1 cellular context compared by ENCODE assay signal in genomic region chr3:150868282-150868681, GRCh38.
TF ChIP-seq lines count a peak whose summit lies in the region.

No MANE protein-coding gene starts in this region.

TF ChIP-seq in SK-N-SH, 30 proteins besides CTCF, POLR2A, EP300 and RAD21 (continued from another document):
- TF ChIP-seq IRF3 (IDR thresholded peaks at IDR 0.05; ENCODE audit: low read depth, low read length) (no peak), RFX5 (IDR thresholded peaks at IDR 0.05; ENCODE audit: low read length) (no peak), REST (IDR thresholded peaks at IDR 0.05; ENCODE audit: low read depth, low read length) (no peak), YY1 (IDR thresholded peaks at IDR 0.05; ENCODE audit: low read depth) (no peak)
TF ChIP-seq in SK-N-SH: peak in this region for 0.
